ENCODE assay signal across 6 cellular contexts in the genomic region with DNA sequence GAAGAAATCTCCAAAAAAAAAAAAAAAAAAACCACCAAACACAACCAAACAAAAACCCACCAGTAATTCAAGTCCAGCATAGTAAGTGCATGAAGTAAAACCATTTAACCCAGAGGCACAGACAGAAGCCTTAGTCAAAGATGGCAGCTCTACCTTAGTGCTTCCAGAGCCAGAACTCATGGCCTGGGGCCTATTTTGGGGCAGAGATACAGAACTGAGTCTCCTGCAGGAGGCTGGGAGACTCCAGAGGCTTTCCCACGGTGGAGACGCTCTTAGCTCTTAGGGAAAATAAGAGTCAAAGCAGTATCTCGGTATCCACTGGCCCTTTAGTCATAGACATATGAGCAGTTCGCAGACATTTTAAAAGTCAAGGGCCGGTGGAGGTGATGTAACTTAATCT.
"Had no signal": no experiment of that assay in that cellular context is flagged by ENCODE, and none has a peak within 500 bp of the region (broad histone marks: within the 10 kb centered on the region; RNA-seq: fewer than 3 reads in every experiment).

No MANE protein-coding gene starts in this region.

- H2AFZ ChIP-seq: GM23338 had no signal

- H3K4me3 ChIP-seq: GM23338, K562 had no signal

- H3K27ac Mint-ChIP-seq: GM23338, H9 had no signal

- H3K4me2 ChIP-seq: GM23338 had no signal

- H3K4me3 Mint-ChIP-seq: GM23338, H9 had no signal

- DNase-seq: H9, HCEC 1CT, IMR-90, KG1 had no signal

- ATAC-seq: GM23338, K562 had no signal
